Comparison of ENCODE assay signal across 21 cellular contexts in genomic region chr10:51269816-51270215, GRCh38.
DNase-seq lines count a peak whose midpoint lies in the region; FAIRE-seq and TF ChIP-seq lines count a peak whose summit lies in the region.
"Had no signal": no experiment of that assay in that cellular context is flagged by ENCODE, and none has a peak within 500 bp of the region (broad histone marks: within the 10 kb centered on the region; RNA-seq: fewer than 3 reads in every experiment).

No MANE protein-coding gene starts in this region.

- no peak overlapping the region for H4K12ac ChIP-seq in trophoblast cell (ENCODE audit: low read depth, low read length)

- no peak overlapping the region for H3K9ac ChIP-seq in GM23248
- H3K9ac ChIP-seq in trophoblast cell (ENCODE audit: low read length), result no peak overlapping the region

- peaks cover 3% of the 10 kb centered on the region; the same call in 1 of the 2 replicates for H3K79me2 ChIP-seq in GM23248 (ENCODE audit: insufficient read depth)
- H3K79me2 ChIP-seq in trophoblast cell (ENCODE audit: control insufficient read depth, insufficient read depth, low read length, poor library complexity), result no peaks in the 10 kb centered on the region

- H3K18ac ChIP-seq in trophoblast cell (ENCODE audit: low read length), result no peak overlapping the region

- H3K4me3 ChIP-seq in GM23248 (no peak overlapping the region), fibroblast of the aortic adventitia (ENCODE audit: low read depth, low read length) (no peak overlapping the region), trophoblast cell (ENCODE audit: low read depth, low read length) (no peak overlapping the region)
- H3K4me3 ChIP-seq: mucosa of descending colon, PC-9, sigmoid colon had no signal

- no peaks in the 10 kb centered on the region; the same call in 1 of the 2 replicates for H3F3A ChIP-seq in GM23248 (ENCODE audit: insufficient read depth)

- H4K91ac ChIP-seq in trophoblast cell (ENCODE audit: low read depth, low read length), result no peak overlapping the region

- H3K4ac ChIP-seq in trophoblast cell (ENCODE audit: low read depth, low read length), result no peak overlapping the region

- H4K8ac ChIP-seq in trophoblast cell (ENCODE audit: low read depth, low read length), result no peak overlapping the region

- no peaks in the 10 kb centered on the region for H3K36me3 ChIP-seq in GM23248 (ENCODE audit: low read depth)
- no peaks in the 10 kb centered on the region for H3K36me3 ChIP-seq in trophoblast cell (ENCODE audit: control insufficient read depth in 1 of 2, insufficient read depth in 2 of 2, low read length in 2 of 2)
- H3K36me3 ChIP-seq: sigmoid colon, WERI-Rb-1 had no signal

- H3K9me2 ChIP-seq in GM23248 (ENCODE audit: insufficient read depth), result no peaks in the 10 kb centered on the region

- H3K14ac ChIP-seq in trophoblast cell (ENCODE audit: low read length), result no peak overlapping the region

- H2BK5ac ChIP-seq in trophoblast cell (ENCODE audit: low read depth, low read length, poor library complexity), result no peak overlapping the region

- H3K9me3 ChIP-seq in GM23248 (ENCODE audit: low read depth), result no peaks in the 10 kb centered on the region
- no peaks in the 10 kb centered on the region for H3K9me3 ChIP-seq in trophoblast cell (ENCODE audit: insufficient read depth, low read depth, low read length)
- H3K9me3 ChIP-seq: mucosa of descending colon, sigmoid colon had no signal

- H3K4me2 ChIP-seq in GM23248 (ENCODE audit: unreplicated experiment), result no peak overlapping the region
- no peak overlapping the region for H3K4me2 ChIP-seq in trophoblast cell (ENCODE audit: low read length)
- H3K4me2 ChIP-seq: PC-9 had no signal

- H2AFZ ChIP-seq in GM23248 (no peak overlapping the region), trophoblast cell (ENCODE audit: insufficient read depth, low read length, poor library complexity) (no peak overlapping the region)
- H2AFZ ChIP-seq: PC-9 had no signal

- in situ Hi-C loops in GM23248 (cut with MboI), result no loop called here

- H3K79me1 ChIP-seq in trophoblast cell (ENCODE audit: low read length), result no peaks in the 10 kb centered on the region

- no peaks in the 10 kb centered on the region for H4K20me1 ChIP-seq in GM23248 (ENCODE audit: insufficient read depth)

- no peak for TF ChIP-seq CTCF in fibroblast of the aortic adventitia (IDR thresholded peaks at IDR 0.05; ENCODE audit: insufficient read depth, low read length)

- H2BK12ac ChIP-seq in trophoblast cell (ENCODE audit: low read length), result no peak overlapping the region

- H3K4me1 ChIP-seq in GM23248 (ENCODE audit: insufficient read depth) (peaks cover 14% of the 10 kb centered on the region; the same call in 1 of the 2 replicates), trophoblast cell (ENCODE audit: control insufficient read depth in 1 of 2, insufficient read depth in 2 of 2, low read length in 2 of 2) (no peaks in the 10 kb centered on the region)

- no peaks in the 10 kb centered on the region for H3K27me3 ChIP-seq in GM23248 (replicated peaks; ENCODE audit: insufficient read depth)
- H3K27me3 ChIP-seq in trophoblast cell (ENCODE audit: insufficient read depth, low read length), result no peaks in the 10 kb centered on the region
- H3K27me3 ChIP-seq: sigmoid colon had no signal

- no peak overlapping the region for H3K23ac ChIP-seq in trophoblast cell (ENCODE audit: low read length)

- peak; percentile 93 for FAIRE-seq in RCC 7860 (lab: Jason Lieb, UNC)
- FAIRE-seq: HTR-8/SVneo had no signal

- H3K27ac ChIP-seq in GM23248, result no peak overlapping the region
- H3K27ac ChIP-seq in trophoblast cell (ENCODE audit: low read depth, low read length), result no peak overlapping the region
- H3K27ac ChIP-seq: PC-9, sigmoid colon, WERI-Rb-1 had no signal

- DNase-seq in GM23248 (peak; percentile 52), RCC 7860 (ENCODE audit: low spot score) (peak; percentile 68), fibroblast of the aortic adventitia (ENCODE audit: low read depth) (peak; percentile 38), NCI-H2227 (lab: John Stamatoyannopoulos, UW; ENCODE audit: unreplicated experiment) (no peak), hippocampal formation (lab: John Stamatoyannopoulos, UW) (no peak), trophoblast cell (no peak), UCSD-AML1 (lab: John Stamatoyannopoulos, UW; ENCODE audit: unreplicated experiment) (no peak)
- DNase-seq: activated CD8-positive, alpha-beta memory T cell treated with anti-CD3 and anti-CD28 coated beads for 24 hours; aorta; CD4-positive, CD25-positive, alpha-beta regulatory T cell; hypothalamus; mucosa of descending colon; NCI-H1694; NCI-H526 treated with DMSO at 0.1 percent for 48 hours; occipital lobe; PC-9; sigmoid colon; stimulated activated CD4-positive, alpha-beta T cell treated with anti-CD3 and anti-CD28 coated beads, Interleukin-4, amount 100 ng/mL, for 1 hour; stimulated activated CD8-positive, alpha-beta memory T cell treated with anti-CD3 and anti-CD28 coated beads, Interleukin-4, amount 100 ng/mL, for 48 hours; WERI-Rb-1 had no signal

- no peak overlapping the region for H2AK5ac ChIP-seq in trophoblast cell (ENCODE audit: low read length)

- H2BK120ac ChIP-seq in trophoblast cell (ENCODE audit: insufficient read depth, low read length, poor library complexity), result no peak overlapping the region

Comparison
In these comparisons a context has a peak if more than half of its experiments do, and no peak if none do; other contexts are left out.
1. DNase-seq: peak in GM23248 (single experiment), RCC 7860 (single experiment) and fibroblast of the aortic adventitia (single experiment); none in NCI-H2227 (single experiment), hippocampal formation (0 of 2), trophoblast cell (0 of 2) and UCSD-AML1 (single experiment).